17 cellular contexts compared by ENCODE assay signal in genomic region chr3:143036557-143036956, GRCh38. TPM values are rescaled to one million over a fixed set of nuclear protein-coding genes. Genes with fewer than 3 reads are reported as not detected.
DNase-seq lines count a peak whose midpoint lies in the region; ATAC-seq and TF ChIP-seq lines count a peak whose summit lies in the region.
"Had no signal": no experiment of that assay in that cellular context is flagged by ENCODE, and none has a peak within 500 bp of the region (broad histone marks: within the 10 kb centered on the region; RNA-seq: fewer than 3 reads in every experiment).

No MANE protein-coding gene starts in this region.

- H3K27ac Mint-ChIP-seq in CD4-positive, alpha-beta memory T cell: peak overlapping the region; percentile 9 to 86 (median 76)

- peak; percentile 9 to 49 (median 24) for DNase-seq in CD4-positive, alpha-beta memory T cell
- DNase-seq in NAMALWA (ENCODE audit: low spot score) (peak; percentile 26), choroid plexus epithelial cell (ENCODE audit: low read depth) (peak; percentile 13), NCI-H2081 treated with DMSO at 0.1 percent for 48 hours (lab: John Stamatoyannopoulos, UW) (no peak), NCI-H2029 treated with DMSO at 0.1 percent for 48 hours (lab: John Stamatoyannopoulos, UW) (no peak)
- DNase-seq: amygdala, BE2C, colonic mucosa, esophagus squamous epithelium, heart left ventricle, Kasumi-1, NCI-H187, NCI-H524, posterior cingulate gyrus had no signal

- peak overlapping the region; percentile 87 for H3K27ac ChIP-seq in ACC112 (ENCODE audit: low read depth, low read length)
- no peak overlapping the region for H3K27ac ChIP-seq in CD4-positive, alpha-beta memory T cell (ENCODE audit: low read depth, low read length)
- H3K27ac ChIP-seq: colonic mucosa, esophagus squamous epithelium had no signal

- H3K36me3 Mint-ChIP-seq in CD4-positive, alpha-beta memory T cell: peaks cover 27 to 54% of the 10 kb centered on the region in 2 donors

- no peaks in the 10 kb centered on the region for H3K27me3 Mint-ChIP-seq in CD4-positive, alpha-beta memory T cell

- H3K9me3 Mint-ChIP-seq in CD4-positive, alpha-beta memory T cell: no peaks in the 10 kb centered on the region

- no peak for TF ChIP-seq CTCF in choroid plexus epithelial cell (conservative IDR thresholded peaks at IDR 0.05; ENCODE audit: low read depth, low read length)

- POLR2A ChIA-PET in CD4-positive, alpha-beta memory T cell (lab: Charles Lee; ENCODE audit: partially characterized antibody): interaction anchor here (1.1 to 1.7 kb wide), 2 partner anchors 11 to 36 kb away, joined by 3 to 7 read pairs; partner anchors contain the start of gene U2SURP

- intact Hi-C loops in CD4-positive, alpha-beta memory T cell (cut with micrococcal nuclease): loop anchor here (10.0 kb wide), 1 partner anchor 638 kb away; no protein-coding TSS in a partner anchor

- H3K4me3 Mint-ChIP-seq in CD4-positive, alpha-beta memory T cell: peak overlapping the region in 7 of 8 donors; percentile 0 to 67 (median 41)

- CTCF ChIA-PET in CD4-positive, alpha-beta memory T cell (lab: Charles Lee; ENCODE audit: partially characterized antibody): interaction anchor here (1.1 to 2.0 kb wide), 2 partner anchors 24 to 638 kb away, joined by 3 to 5 read pairs; no protein-coding TSS in a partner anchor

- H3K4me1 ChIP-seq in ACC112 (ENCODE audit: control insufficient read depth, insufficient read depth, low read length, unreplicated experiment): peaks cover 21% of the 10 kb centered on the region
- H3K4me1 ChIP-seq in CD4-positive, alpha-beta memory T cell (ENCODE audit: insufficient read depth, low read length): peaks cover 14% of the 10 kb centered on the region
- H3K4me1 ChIP-seq: colonic mucosa, esophagus squamous epithelium had no signal

- no peak overlapping the region for H2AFZ ChIP-seq in ACC112 (ENCODE audit: low read length, unreplicated experiment)

- H3K9me3 ChIP-seq in CD4-positive, alpha-beta memory T cell (ENCODE audit: control insufficient read depth in 1 of 2, low read length in 2 of 2): no peaks in the 10 kb centered on the region
- H3K9me3 ChIP-seq: BE2C, colonic mucosa, esophagus squamous epithelium, heart left ventricle had no signal

- H3K4me1 Mint-ChIP-seq in CD4-positive, alpha-beta memory T cell: peaks cover 6 to 16% (median 13%) of the 10 kb centered on the region in 4 donors

- H3K4me3 ChIP-seq in ACC112 (ENCODE audit: low read depth, low read length): peak overlapping the region; percentile 7; the same call in 1 of the 2 replicates
- no peak overlapping the region for H3K4me3 ChIP-seq in CD4-positive, alpha-beta memory T cell (ENCODE audit: low read length in 2 of 2)
- H3K4me3 ChIP-seq in choroid plexus epithelial cell (ENCODE audit: low read depth, low read length): no peak overlapping the region
- H3K4me3 ChIP-seq: colonic mucosa, esophagus squamous epithelium, heart left ventricle had no signal

- H3K79me2 ChIP-seq in ACC112 (ENCODE audit: control insufficient read depth, insufficient read depth, low read length, unreplicated experiment): peaks cover 7% of the 10 kb centered on the region

- H3K27me3 ChIP-seq in ACC112 (ENCODE audit: insufficient read depth, low read length): no peaks in the 10 kb centered on the region
- no peaks in the 10 kb centered on the region for H3K27me3 ChIP-seq in CD4-positive, alpha-beta memory T cell (ENCODE audit: insufficient read depth, low read length)
- H3K27me3 ChIP-seq: BE2C, colonic mucosa, esophagus squamous epithelium, heart left ventricle had no signal

- ATAC-seq in HG03565 (IDR thresholded peaks at IDR 0.05; ENCODE audit: unreplicated experiment) (no peak), GM19467 (IDR thresholded peaks at IDR 0.05; ENCODE audit: unreplicated experiment) (no peak)
- ATAC-seq: heart left ventricle had no signal

- peaks cover 43% of the 10 kb centered on the region for H3K36me3 ChIP-seq in ACC112 (ENCODE audit: insufficient read depth, low read length)
- peaks cover 36% of the 10 kb centered on the region for H3K36me3 ChIP-seq in CD4-positive, alpha-beta memory T cell (ENCODE audit: insufficient read depth, low read length)
- H3K36me3 ChIP-seq: colonic mucosa had no signal

RNA-seq across cellular contexts. Expression of gene U2SURP, which starts 35.2 kb away (rescaled TPM):
- 100 to 1,000 TPM; 137 TPM for total RNA-seq in CD4-positive, alpha-beta memory T cell
- polyA plus RNA-seq in CD4-positive, alpha-beta memory T cell: 100 to 1,000 TPM in 1 of 2 donors, 10 to 100 TPM in 1; 97.6 to 115 TPM

Comparison
In these comparisons a context has a peak if more than half of its experiments do, and no peak if none do; other contexts are left out.
1. DNase-seq: peak in CD4-positive, alpha-beta memory T cell (5 of 5), NAMALWA (single experiment) and choroid plexus epithelial cell (single experiment); none in NCI-H2081 treated with DMSO at 0.1 percent for 48 hours (single experiment) and NCI-H2029 treated with DMSO at 0.1 percent for 48 hours (single experiment).